In genomic region chr19:35856001-35856400, GRCh38 we compare ENCODE assay signal across 13 cellular contexts. TPM values are rescaled to one million over a fixed set of nuclear protein-coding genes. Genes with fewer than 3 reads are reported as not detected.
A peak's percentile ranks its signal among the peaks of the same experiment; 100 is the strongest.
DNase-seq lines count a peak whose midpoint lies in the region; ATAC-seq and TF ChIP-seq lines count a peak whose summit lies in the region.
"Had no signal": no experiment of that assay in that cellular context is flagged by ENCODE, and none has a peak within 500 bp of the region (broad histone marks: within the 10 kb centered on the region; RNA-seq: fewer than 3 reads in every experiment).

No MANE protein-coding gene starts in this region.

- no peak overlapping the region for H2BK5ac ChIP-seq in H9 (ENCODE audit: insufficient read length, low read length)

- no peak overlapping the region for H2BK120ac ChIP-seq in H9 (ENCODE audit: low read depth, low read length, poor library complexity, severe bottlenecking)

- peaks cover 39% of the 10 kb centered on the region for H4K20me1 ChIP-seq in BLaER1
- H4K20me1 ChIP-seq in H9 (ENCODE audit: control insufficient read depth, insufficient read depth, insufficient read length): peaks cover 3% of the 10 kb centered on the region

- intact Hi-C loops in head of caudate nucleus (cut with DNase I): no loop called here

- H2BK15ac ChIP-seq in H9 (ENCODE audit: low read depth, low read length): no peak overlapping the region

- no peak overlapping the region for H3T11ph ChIP-seq in H9 (ENCODE audit: low read length)

- peaks cover 21% of the 10 kb centered on the region for H3K23me2 ChIP-seq in H9 (ENCODE audit: insufficient read length, low read depth, low read length, poor library complexity, severe bottlenecking)

- no peak for TF ChIP-seq CTCF in H9 (conservative IDR thresholded peaks at IDR 0.05)

- H4K91ac ChIP-seq in H9 (ENCODE audit: insufficient read length, low read depth, low read length): no peak overlapping the region

- H3K9me3 ChIP-seq in BLaER1: no peaks in the 10 kb centered on the region
- H3K9me3 ChIP-seq in H9 (ENCODE audit: control insufficient read depth, low read depth, low read length): no peaks in the 10 kb centered on the region
- no peaks in the 10 kb centered on the region for H3K9me3 ChIP-seq in mesodermal cell (ENCODE audit: control insufficient read depth, low read length)

- H2AFZ ChIP-seq in H9 (ENCODE audit: low read length): no peak overlapping the region

- no peaks in the 10 kb centered on the region; a peak in 1 of 5 replicates for H3K9me3 Mint-ChIP-seq in H9
- no peaks in the 10 kb centered on the region for H3K9me3 Mint-ChIP-seq in activated naive CD8-positive, alpha-beta T cell treated with anti-CD3 and anti-CD28 coated beads, Interleukin-2, amount 50 U/mL, for 24 hours
- no peaks in the 10 kb centered on the region for H3K9me3 Mint-ChIP-seq in stimulated activated memory B cell treated with anti-CD40 and anti-IgM and Interleukin-4, amounts not matched to agents 10 μg/mL and 1 μg/mL and 100 μg/mL, for 72 hours

- WGBS in H9 (ENCODE audit: extremely low coverage, insufficient read length, low lambda C conversion rate): no CpG with 5 or more reads among the region's 23 CpGs
- WGBS in mesodermal cell (ENCODE audit: insufficient coverage in 2 of 2), 2 experiments: 1 to 6% methylated on average over 6 to 23 of the region's 23 CpGs

- no peak overlapping the region for H2BK12ac ChIP-seq in H9 (ENCODE audit: insufficient read length, low read depth, low read length)

- H3K27ac ChIP-seq in BLaER1 (no peak overlapping the region), H9 (ENCODE audit: insufficient read length, low read depth, low read length) (no peak overlapping the region), mesodermal cell (ENCODE audit: low read depth, low read length, severe bottlenecking) (no peak overlapping the region)
- H3K27ac ChIP-seq: gastroesophageal sphincter had no signal

- H3K4me3 ChIP-seq in BLaER1: peak overlapping the region; percentile 67
- peak overlapping the region; percentile 47 for H3K4me3 ChIP-seq in mesodermal cell (ENCODE audit: extremely low read depth, insufficient read depth, low read length, poor library complexity, severe bottlenecking)

- H4K8ac ChIP-seq in H9 (replicated peaks; ENCODE audit: insufficient read length, low read depth, low read length): no peak overlapping the region

- peak overlapping the region; percentile 44; the same call in 1 of the 2 replicates for H3K9ac ChIP-seq in BLaER1
- H3K9ac ChIP-seq in H9 (ENCODE audit: extremely low read depth, insufficient read length, low read length): no peak overlapping the region

- no peaks in the 10 kb centered on the region for H3K79me2 ChIP-seq in H9 (ENCODE audit: insufficient read depth, low read length)

- H3K4me3 Mint-ChIP-seq in H9: peak overlapping the region; percentile 72 to 87
- peak overlapping the region; percentile 69 for H3K4me3 Mint-ChIP-seq in activated naive CD8-positive, alpha-beta T cell treated with anti-CD3 and anti-CD28 coated beads, Interleukin-2, amount 50 U/mL, for 24 hours
- no peak overlapping the region for H3K4me3 Mint-ChIP-seq in stimulated activated memory B cell treated with anti-CD40 and anti-IgM and Interleukin-4, amounts not matched to agents 10 μg/mL and 1 μg/mL and 100 μg/mL, for 72 hours

- no peak overlapping the region for H3K27ac Mint-ChIP-seq in H9
- H3K27ac Mint-ChIP-seq in activated naive CD8-positive, alpha-beta T cell treated with anti-CD3 and anti-CD28 coated beads, Interleukin-2, amount 50 U/mL, for 24 hours: no peak overlapping the region
- H3K27ac Mint-ChIP-seq in stimulated activated memory B cell treated with anti-CD40 and anti-IgM and Interleukin-4, amounts not matched to agents 10 μg/mL and 1 μg/mL and 100 μg/mL, for 72 hours: no peak overlapping the region

- H3K56ac ChIP-seq in H9 (ENCODE audit: insufficient read length, low read depth, low read length): no peak overlapping the region

- H3K36me3 Mint-ChIP-seq in H9 (ENCODE audit: insufficient read depth in 1 of 3, low read depth in 3 of 3): no peaks in the 10 kb centered on the region
- no peaks in the 10 kb centered on the region for H3K36me3 Mint-ChIP-seq in activated naive CD8-positive, alpha-beta T cell treated with anti-CD3 and anti-CD28 coated beads, Interleukin-2, amount 50 U/mL, for 24 hours (ENCODE audit: low read depth)
- no peaks in the 10 kb centered on the region for H3K36me3 Mint-ChIP-seq in stimulated activated memory B cell treated with anti-CD40 and anti-IgM and Interleukin-4, amounts not matched to agents 10 μg/mL and 1 μg/mL and 100 μg/mL, for 72 hours

- no peak overlapping the region for H2BK20ac ChIP-seq in H9 (ENCODE audit: low read depth, low read length, poor library complexity, severe bottlenecking)

- H2AK5ac ChIP-seq in H9 (ENCODE audit: insufficient read length, low read length): no peak overlapping the region

- H3K18ac ChIP-seq in H9 (ENCODE audit: insufficient read length, low read depth, low read length): no peak overlapping the region

- H3K23ac ChIP-seq in H9 (ENCODE audit: insufficient read length, low read depth, low read length): no peak overlapping the region

- H3K27me3 Mint-ChIP-seq in H9 (ENCODE audit: low read depth): peaks cover 90% of the 10 kb centered on the region
- H3K27me3 Mint-ChIP-seq in activated naive CD8-positive, alpha-beta T cell treated with anti-CD3 and anti-CD28 coated beads, Interleukin-2, amount 50 U/mL, for 24 hours: peaks cover 69% of the 10 kb centered on the region
- peaks cover 89% of the 10 kb centered on the region for H3K27me3 Mint-ChIP-seq in stimulated activated memory B cell treated with anti-CD40 and anti-IgM and Interleukin-4, amounts not matched to agents 10 μg/mL and 1 μg/mL and 100 μg/mL, for 72 hours

- H3K4me1 Mint-ChIP-seq in H9: peaks cover 11 to 32% of the 10 kb centered on the region in 2 experiments
- H3K4me1 Mint-ChIP-seq in activated naive CD8-positive, alpha-beta T cell treated with anti-CD3 and anti-CD28 coated beads, Interleukin-2, amount 50 U/mL, for 24 hours: peaks cover 10% of the 10 kb centered on the region
- H3K4me1 Mint-ChIP-seq in stimulated activated memory B cell treated with anti-CD40 and anti-IgM and Interleukin-4, amounts not matched to agents 10 μg/mL and 1 μg/mL and 100 μg/mL, for 72 hours: peaks cover 12% of the 10 kb centered on the region

- peak; percentile 54 for DNase-seq in H9
- no peak for DNase-seq in activated naive CD8-positive, alpha-beta T cell treated with anti-CD3 and anti-CD28 coated beads, Interleukin-2, amount 50 U/mL, for 24 hours
- DNase-seq in head of caudate nucleus: no peak
- DNase-seq: activated CD4-positive, alpha-beta T cell treated with anti-CD3 and anti-CD28 coated beads, Interleukin-2, amount 50 U/mL, for 1 hour; GDM1 had no signal

- H3K4me1 ChIP-seq in BLaER1 (peaks cover 15% of the 10 kb centered on the region), H9 (ENCODE audit: insufficient read depth, low read length) (no peaks in the 10 kb centered on the region; the same call in 1 of the 2 replicates), mesodermal cell (ENCODE audit: control insufficient read depth, insufficient read depth, low read length, poor library complexity, severe bottlenecking) (peaks cover 10% of the 10 kb centered on the region)

- H3K36me3 ChIP-seq in BLaER1 (no peaks in the 10 kb centered on the region), mesodermal cell (ENCODE audit: control insufficient read depth, insufficient read depth, low read length) (no peaks in the 10 kb centered on the region)
- H3K36me3 ChIP-seq: gastroesophageal sphincter had no signal

- no peak overlapping the region for H3K4ac ChIP-seq in H9 (ENCODE audit: low read depth, low read length)

- H3K79me1 ChIP-seq in H9 (ENCODE audit: insufficient read depth, low read depth, low read length, poor library complexity, severe bottlenecking): no peaks in the 10 kb centered on the region

- H3K4me2 ChIP-seq in BLaER1: peak overlapping the region; percentile 84
- H3K4me2 ChIP-seq in H9 (ENCODE audit: insufficient read depth, insufficient read length, low read length): peak overlapping the region; percentile 84

- ATAC-seq in activated naive CD8-positive, alpha-beta T cell treated with anti-CD3 and anti-CD28 coated beads, Interleukin-2, amount 50 U/mL, for 24 hours: no peak
- no peak for ATAC-seq in stimulated activated memory B cell treated with anti-CD40 and anti-IgM and Interleukin-4, amounts not matched to agents 10 μg/mL and 1 μg/mL and 100 μg/mL, for 72 hours
- ATAC-seq in HG02852 (IDR thresholded peaks at IDR 0.05; ENCODE audit: unreplicated experiment) (no peak), GM21367 (IDR thresholded peaks at IDR 0.05; ENCODE audit: unreplicated experiment) (no peak)
- ATAC-seq: gastroesophageal sphincter had no signal

- no peak overlapping the region for H3K14ac ChIP-seq in H9 (ENCODE audit: insufficient read depth, low read length)

- peaks cover 98% of the 10 kb centered on the region for H3K27me3 ChIP-seq in BLaER1
- H3K27me3 ChIP-seq in H9 (ENCODE audit: insufficient read depth, low read length): peaks cover 7% of the 10 kb centered on the region; the same call in 1 of the 2 replicates

- H4K5ac ChIP-seq in H9 (ENCODE audit: insufficient read length, low read depth, low read length): no peak overlapping the region

RNA-seq across cellular contexts. Expression of gene KIRREL2, which starts 0.7 kb away (rescaled TPM):
- 3.1 and 3.6 TPM in 2 replicates for total RNA-seq in H9 (2021)
- 2.3 TPM for polyA plus RNA-seq in mesodermal cell (2013, experiment 1 of 2)
- polyA plus RNA-seq in mesodermal cell (2013, experiment 2 of 2): 1.4 TPM
- total RNA-seq: gastroesophageal sphincter, LHCN-M2 had no signal

RNA-seq across cellular contexts. Expression of gene NPHS1, which starts 3.7 kb away (rescaled TPM):
- total RNA-seq in H9 (2021): 0.83 and 1.1 TPM in 2 replicates
- polyA plus RNA-seq in mesodermal cell (2013, experiment 1 of 2): 0.26 TPM
- not detected for polyA plus RNA-seq in mesodermal cell (2013, experiment 2 of 2)
- total RNA-seq: gastroesophageal sphincter, LHCN-M2 had no signal

RNA-seq across cellular contexts. Expression of gene APLP1, which starts 12.4 kb away (rescaled TPM):
- total RNA-seq in H9 (2021): 29.9 and 36.9 TPM in 2 replicates
- 120 TPM for polyA plus RNA-seq in mesodermal cell (2013, experiment 1 of 2)
- polyA plus RNA-seq in mesodermal cell (2013, experiment 2 of 2): 84.8 TPM

RNA-seq across cellular contexts. Expression of gene PRODH2, which starts 43.4 kb away (rescaled TPM):
- total RNA-seq in H9 (2021): not detected in 2 replicates
- polyA plus RNA-seq in mesodermal cell (2013, experiment 1 of 2): not detected
- not detected for polyA plus RNA-seq in mesodermal cell (2013, experiment 2 of 2)
- total RNA-seq: gastroesophageal sphincter, LHCN-M2, omental fat pad had no signal

RNA-seq across cellular contexts. Expression of gene NFKBID, which starts 44.3 kb away (rescaled TPM):
- total RNA-seq in H9 (2021): 18.4 and 18.8 TPM in 2 replicates
- polyA plus RNA-seq in mesodermal cell (2013, experiment 1 of 2): 5.4 TPM
- polyA plus RNA-seq in mesodermal cell (2013, experiment 2 of 2): 7.5 TPM
